ENCODE assay signal across 1 cellular context in genomic region chr5:12095808-12096281, GRCh38.
TF ChIP-seq lines count a peak whose summit lies in the region.

No MANE protein-coding gene starts in this region.

TF ChIP-seq in SK-N-SH, 30 proteins besides CTCF, POLR2A, EP300 and RAD21 (continued from another document):
- no peak for TF ChIP-seq ZBTB33 (IDR thresholded peaks at IDR 0.05; ENCODE audit: borderline replicate concordance, low read depth)
- no peak for TF ChIP-seq TEAD4 (IDR thresholded peaks at IDR 0.05; ENCODE audit: borderline replicate concordance, insufficient read depth)
- no peak for TF ChIP-seq FOXM1 (IDR thresholded peaks at IDR 0.05; ENCODE audit: low read depth)
- no peak for TF ChIP-seq YY1 (IDR thresholded peaks at IDR 0.05; ENCODE audit: low read depth)
